Comparison of ENCODE assay signal across 26 cellular contexts in genomic region chr11:34224434-34224966, GRCh38.
"Had no signal": no experiment of that assay in that cellular context is flagged by ENCODE, and none has a peak within 500 bp of the region (broad histone marks: within the 10 kb centered on the region; RNA-seq: fewer than 3 reads in every experiment).

No MANE protein-coding gene starts in this region.

- ATAC-seq: esophagus mucosa; gastrocnemius medialis; left lobe of liver; natural killer cell treated with Interleukin-12 subunit alpha and Interleukin-12 subunit beta and Interleukin-15 and Interleukin-18, amount 100 ng/mL, for 72 hours; stimulated activated memory B cell treated with anti-CD40 and anti-IgM and Interleukin-4, amounts not matched to agents 10 μg/mL and 1 μg/mL and 100 μg/mL, for 72 hours had no signal

- H3K36me3 ChIP-seq: gastrocnemius medialis, neutrophil, pancreas, suprapubic skin, transverse colon, upper lobe of right lung had no signal

- H3K27ac Mint-ChIP-seq: memory B cell; naive B cell; progenitor cell of endocrine pancreas; stimulated activated naive CD8-positive, alpha-beta T cell treated with anti-CD3 and anti-CD28 coated beads, Interleukin-15, Interleukin-2, amounts not matched to agents 100 ng/mL and 50 ng/mL, for 24 hours had no signal

- DNase-seq: cortex of kidney; dorsolateral prefrontal cortex; effector CD4-positive, alpha-beta T cell; foreskin fibroblast; gastrocnemius medialis; head of caudate nucleus; naive B cell; pancreas; stimulated activated CD4-positive, alpha-beta T cell treated with anti-CD3 and anti-CD28 coated beads, Interleukin-2, amount 100 ng/mL, for 24 hours; stimulated activated CD4-positive, alpha-beta T cell treated with anti-CD3 and anti-CD28 coated beads, Interleukin-4, amount 100 ng/mL, for 24 hours; transverse colon; upper lobe of right lung; uterus had no signal

- H3K9me3 Mint-ChIP-seq: memory B cell; naive B cell; natural killer cell treated with Interleukin-12 subunit alpha and Interleukin-12 subunit beta and Interleukin-15 and Interleukin-18, amount 100 ng/mL, for 72 hours; neural crest cell; stimulated activated memory B cell treated with anti-CD40 and anti-IgM and Interleukin-4, amounts not matched to agents 10 μg/mL and 1 μg/mL and 100 μg/mL, for 72 hours; stimulated activated naive CD8-positive, alpha-beta T cell treated with anti-CD3 and anti-CD28 coated beads, Interleukin-15, Interleukin-2, amounts not matched to agents 100 ng/mL and 50 ng/mL, for 24 hours had no signal

- H3K9me3 ChIP-seq: gastrocnemius medialis, neutrophil, pancreas, suprapubic skin, transverse colon, upper lobe of right lung, uterus had no signal

- H3K4me3 Mint-ChIP-seq: memory B cell; naive B cell; natural killer cell treated with Interleukin-12 subunit alpha and Interleukin-12 subunit beta and Interleukin-15 and Interleukin-18, amount 100 ng/mL, for 72 hours; neural crest cell; stimulated activated memory B cell treated with anti-CD40 and anti-IgM and Interleukin-4, amounts not matched to agents 10 μg/mL and 1 μg/mL and 100 μg/mL, for 72 hours; stimulated activated naive CD8-positive, alpha-beta T cell treated with anti-CD3 and anti-CD28 coated beads, Interleukin-15, Interleukin-2, amounts not matched to agents 100 ng/mL and 50 ng/mL, for 24 hours had no signal

- H3K27ac ChIP-seq: dorsolateral prefrontal cortex, epithelial cell of prostate, gastrocnemius medialis, neutrophil, pancreas, suprapubic skin, upper lobe of right lung had no signal

- FAIRE-seq: keratinocyte, pancreas had no signal

- H3K36me3 Mint-ChIP-seq: memory B cell; naive B cell; natural killer cell treated with Interleukin-12 subunit alpha and Interleukin-12 subunit beta and Interleukin-15 and Interleukin-18, amount 100 ng/mL, for 72 hours; stimulated activated memory B cell treated with anti-CD40 and anti-IgM and Interleukin-4, amounts not matched to agents 10 μg/mL and 1 μg/mL and 100 μg/mL, for 72 hours had no signal

- H3K27me3 ChIP-seq: dorsolateral prefrontal cortex, gastrocnemius medialis, pancreas, suprapubic skin, transverse colon, upper lobe of right lung, uterus had no signal

- H3K4me1 ChIP-seq: pancreas, upper lobe of right lung, uterus had no signal

- H3K4me1 Mint-ChIP-seq: naive B cell had no signal

- H3K4me3 ChIP-seq: dorsolateral prefrontal cortex, gastrocnemius medialis, lung, pancreas, suprapubic skin, transverse colon, upper lobe of right lung, uterus had no signal
